25 cellular contexts compared by ENCODE assay signal in genomic region chr10:131144711-131145375, GRCh38.
"Had no signal": no experiment of that assay in that cellular context is flagged by ENCODE, and none has a peak within 500 bp of the region (broad histone marks: within the 10 kb centered on the region; RNA-seq: fewer than 3 reads in every experiment).

No MANE protein-coding gene starts in this region.

- H3K27ac ChIP-seq: colonic mucosa, epithelial cell of prostate, gastroesophageal sphincter, heart left ventricle, hepatocyte, left lung, right lobe of liver, thyroid gland had no signal

- H3K4me1 Mint-ChIP-seq: natural killer cell; stimulated activated naive CD8-positive, alpha-beta T cell treated with anti-CD3 and anti-CD28 coated beads, Interleukin-15, amount 100 ng/mL, for 72 hours had no signal

- H3K27me3 Mint-ChIP-seq: dendritic cell treated with granulocyte-macrophage colony-stimulating factor and Interleukin-4, amounts not matched to agents 40 ng/mL and 50 ng/mL, for 4 days; stimulated activated naive CD8-positive, alpha-beta T cell treated with anti-CD3 and anti-CD28 coated beads, Interleukin-15, amount 100 ng/mL, for 72 hours had no signal

- H3K36me3 Mint-ChIP-seq: natural killer cell had no signal

- ATAC-seq: esophagus mucosa; gastroesophageal sphincter; heart left ventricle; left cardiac atrium; left lung; natural killer cell; right lobe of liver; stimulated activated naive CD8-positive, alpha-beta T cell treated with anti-CD3 and anti-CD28 coated beads, Interleukin-15, amount 100 ng/mL, for 72 hours had no signal

- H3K9me3 ChIP-seq: colonic mucosa, gastroesophageal sphincter, heart left ventricle, left lung, ovary, right lobe of liver, thyroid gland had no signal

- DNase-seq: colonic mucosa; effector CD8-positive, alpha-beta T cell; endodermal cell; foreskin fibroblast; heart left ventricle; left cardiac atrium; natural killer cell; occipital lobe; right lobe of liver; stimulated activated CD4-positive, alpha-beta T cell treated with anti-CD3 and anti-CD28 coated beads, Interleukin-12 subunit alpha, Interleukin-12 subunit beta, amount 100 ng/mL, for 4 hours; stimulated activated CD4-positive, alpha-beta T cell treated with anti-CD3 and anti-CD28 coated beads, Interleukin-1b, Interleukin-23, amount 100 ng/mL, for 48 hours; stimulated activated CD4-positive, alpha-beta T cell treated with anti-CD3 and anti-CD28 coated beads, Interleukin-4, amount 100 ng/mL, for 1 hour; stimulated activated CD8-positive, alpha-beta memory T cell treated with anti-CD3 and anti-CD28 coated beads, Interleukin-4, amount 100 ng/mL, for 48 hours; stimulated activated naive CD4-positive, alpha-beta T cell; stimulated activated naive CD8-positive, alpha-beta T cell treated with anti-CD3 and anti-CD28 coated beads, Interleukin-15, amount 100 ng/mL, for 72 hours; thyroid gland; trophoblast cell had no signal

- H3K4me1 ChIP-seq: colonic mucosa, gastroesophageal sphincter, heart left ventricle, left lung, right lobe of liver had no signal

- H3K36me3 ChIP-seq: colonic mucosa, gastroesophageal sphincter, heart left ventricle, left lung, ovary, right lobe of liver, thyroid gland had no signal

- H3K4me3 ChIP-seq: colonic mucosa, gastroesophageal sphincter, heart left ventricle, hepatocyte, left lung, ovary, right lobe of liver, smooth muscle cell, thyroid gland had no signal

- H3K9me3 Mint-ChIP-seq: dendritic cell treated with granulocyte-macrophage colony-stimulating factor and Interleukin-4, amounts not matched to agents 40 ng/mL and 50 ng/mL, for 4 days; endodermal cell; natural killer cell; stimulated activated naive CD8-positive, alpha-beta T cell treated with anti-CD3 and anti-CD28 coated beads, Interleukin-15, amount 100 ng/mL, for 72 hours had no signal

- H3K27ac Mint-ChIP-seq: dendritic cell treated with granulocyte-macrophage colony-stimulating factor and Interleukin-4, amounts not matched to agents 40 ng/mL and 50 ng/mL, for 4 days; endodermal cell; natural killer cell; stimulated activated naive CD8-positive, alpha-beta T cell treated with anti-CD3 and anti-CD28 coated beads, Interleukin-15, amount 100 ng/mL, for 72 hours had no signal

- H3K27me3 ChIP-seq: colonic mucosa, ovary, right lobe of liver, thyroid gland had no signal

- H3K4me3 Mint-ChIP-seq: dendritic cell treated with granulocyte-macrophage colony-stimulating factor and Interleukin-4, amounts not matched to agents 40 ng/mL and 50 ng/mL, for 4 days; endodermal cell; natural killer cell; stimulated activated naive CD8-positive, alpha-beta T cell treated with anti-CD3 and anti-CD28 coated beads, Interleukin-15, amount 100 ng/mL, for 72 hours had no signal
